Comparison of ENCODE assay signal across 22 cellular contexts in genomic region chr9:90893706-90894105, GRCh38.
"Had no signal": no experiment of that assay in that cellular context is flagged by ENCODE, and none has a peak within 500 bp of the region (broad histone marks: within the 10 kb centered on the region; RNA-seq: fewer than 3 reads in every experiment).

No MANE protein-coding gene starts in this region.

- H3K27me3 ChIP-seq: hepatocyte, neutrophil, spleen had no signal

- H2AFZ ChIP-seq: hepatocyte had no signal

- H3K36me3 ChIP-seq: left ventricle myocardium inferior had no signal

- H3K9me3 ChIP-seq: left ventricle myocardium inferior, lower lobe of right lung, neutrophil, spleen had no signal

- FAIRE-seq: colon, endothelial cell of umbilical vein, kidney had no signal

- H3K4me3 ChIP-seq: hepatocyte, left ventricle myocardium inferior, lower lobe of right lung, spleen had no signal

- H3K4me2 ChIP-seq: hepatocyte had no signal

- H3K4me1 ChIP-seq: left ventricle myocardium inferior, lower lobe of right lung, spleen had no signal

- DNase-seq: dermis blood vessel endothelial cell; erythroblast; foreskin melanocyte; head of caudate nucleus; kidney; left cardiac atrium; left ventricle myocardium inferior; lower lobe of right lung; mesendoderm; naive B cell; nephron progenitor cell; spleen; stimulated activated CD4-positive, alpha-beta T cell treated with anti-CD3 and anti-CD28 coated beads, Interleukin-15, amount 100 ng/mL, for 24 hours; stimulated activated CD4-positive, alpha-beta T cell treated with anti-CD3 and anti-CD28 coated beads, Interleukin-1b, Interleukin-23, amount 100 ng/mL, for 48 hours; stimulated activated CD4-positive, alpha-beta T cell treated with anti-CD3 and anti-CD28 coated beads, Interleukin-4, amount 100 ng/mL, for 24 hours; stimulated activated naive CD4-positive, alpha-beta T cell treated with Interleukin-2 at 50 U/mL for 16 hours; trophoblast cell had no signal

- H3K27ac ChIP-seq: hepatocyte, left ventricle myocardium inferior, lower lobe of right lung, neutrophil, spleen had no signal

- ATAC-seq: left cardiac atrium, lower lobe of right lung, sciatic nerve had no signal

- H3K79me2 ChIP-seq: hepatocyte had no signal
